Comparison of ENCODE assay signal across 1 cellular context in genomic region chr10:7354330-7355047, GRCh38.
A peak's percentile ranks its signal among the peaks of the same experiment; 100 is the strongest.
TF ChIP-seq lines count a peak whose summit lies in the region.

No MANE protein-coding gene starts in this region.

TF ChIP-seq in HEK293, 187 proteins besides CTCF, POLR2A, EP300 and RAD21 (continued from another document and continues in another):
- TF ChIP-seq ZNF148 (tag by site-specific recombination; IDR thresholded peaks at IDR 0.05; ENCODE audit: borderline replicate concordance) (no peak), ZNF501 (tag by site-specific recombination; IDR thresholded peaks at IDR 0.05) (no peak), KLF9 (tag by site-specific recombination; IDR thresholded peaks at IDR 0.05; ENCODE audit: low read depth) (no peak), GLIS2 (tag by site-specific recombination; IDR thresholded peaks at IDR 0.05) (no peak), ZBTB48 (tag by site-specific recombination; IDR thresholded peaks at IDR 0.05) (no peak), ZNF404 (tag by site-specific recombination; IDR thresholded peaks at IDR 0.05) (no peak), KLF17 (tag by site-specific recombination; IDR thresholded peaks at IDR 0.05) (peak; percentile 40; the same call in 1 of the 2 replicates), ZNF169 (tag by site-specific recombination; IDR thresholded peaks at IDR 0.05) (no peak), ZNF274 (IDR thresholded peaks at IDR 0.05; ENCODE audit: low read length) (no peak), ZNF274 (tag by site-specific recombination; IDR thresholded peaks at IDR 0.05; ENCODE audit: borderline replicate concordance) (no peak), ZNF354C (tag by site-specific recombination; IDR thresholded peaks at IDR 0.05; ENCODE audit: borderline replicate concordance, low read depth) (no peak), GLI4 (tag by site-specific recombination; IDR thresholded peaks at IDR 0.05) (no peak), ZNF121 (tag by site-specific recombination; IDR thresholded peaks at IDR 0.05) (no peak), SP7 (tag by site-specific recombination; IDR thresholded peaks at IDR 0.05) (peak; percentile 83), SP3 (tag by site-specific recombination; IDR thresholded peaks at IDR 0.05) (no peak), ZNF701 (tag by site-specific recombination; IDR thresholded peaks at IDR 0.05) (no peak), ZNF221 (tag by site-specific recombination; IDR thresholded peaks at IDR 0.05; ENCODE audit: borderline replicate concordance) (no peak), ZBTB1 (tag by site-specific recombination; IDR thresholded peaks at IDR 0.05) (0 out of 2 replicates have a peak, but pooled peaks have one; percentile 13), INSM2 (tag by site-specific recombination; IDR thresholded peaks at IDR 0.05) (peak; percentile 50; the same call in 1 of the 2 replicates), OVOL3 (tag by site-specific recombination; IDR thresholded peaks at IDR 0.05) (no peak), ZNF623 (tag by site-specific recombination; IDR thresholded peaks at IDR 0.05) (no peak), KLF16 (tag by site-specific recombination; IDR thresholded peaks at IDR 0.05) (no peak), ZNF473 (tag by site-specific recombination; IDR thresholded peaks at IDR 0.05) (no peak), MZF1 (tag by site-specific recombination; IDR thresholded peaks at IDR 0.05; ENCODE audit: borderline replicate concordance) (no peak), ZNF214 (tag by site-specific recombination; IDR thresholded peaks at IDR 0.05; ENCODE audit: borderline replicate concordance) (no peak; the same call in 1 of the 2 replicates), BCL11A (tag by site-specific recombination; IDR thresholded peaks at IDR 0.05; ENCODE audit: low read depth) (no peak), ZNF37A (tag by site-specific recombination; IDR thresholded peaks at IDR 0.05) (peak; percentile 62), ZNF175 (tag by site-specific recombination; IDR thresholded peaks at IDR 0.05) (no peak), ZNF558 (tag by site-specific recombination; IDR thresholded peaks at IDR 0.05) (peak; percentile 57; the same call in 1 of the 2 replicates), ZNF324 (tag by site-specific recombination; IDR thresholded peaks at IDR 0.05) (no peak), ZNF521 (tag by site-specific recombination; IDR thresholded peaks at IDR 0.05) (no peak), ZNF239 (tag by site-specific recombination; IDR thresholded peaks at IDR 0.05) (no peak), ZNF132 (tag by site-specific recombination; IDR thresholded peaks at IDR 0.05; ENCODE audit: borderline replicate concordance) (no peak), SCRT1 (tag by site-specific recombination; IDR thresholded peaks at IDR 0.05; ENCODE audit: borderline replicate concordance) (no peak), PRDM6 (tag by site-specific recombination; IDR thresholded peaks at IDR 0.05) (peak; percentile 91), ZNF555 (tag by site-specific recombination; conservative IDR thresholded peaks at IDR 0.05) (no peak), PATZ1 (tag by site-specific recombination; IDR thresholded peaks at IDR 0.05) (no peak), TRIM28 (IDR thresholded peaks at IDR 0.05; ENCODE audit: borderline replicate concordance, low read length) (no peak), ZNF488 (tag by site-specific recombination; IDR thresholded peaks at IDR 0.05) (no peak), ZNF610 (tag by site-specific recombination; IDR thresholded peaks at IDR 0.05; ENCODE audit: borderline replicate concordance) (no peak), PRDM1 (tag by site-specific recombination; IDR thresholded peaks at IDR 0.05) (no peak)
- TF ChIP-seq, protein P1, sequence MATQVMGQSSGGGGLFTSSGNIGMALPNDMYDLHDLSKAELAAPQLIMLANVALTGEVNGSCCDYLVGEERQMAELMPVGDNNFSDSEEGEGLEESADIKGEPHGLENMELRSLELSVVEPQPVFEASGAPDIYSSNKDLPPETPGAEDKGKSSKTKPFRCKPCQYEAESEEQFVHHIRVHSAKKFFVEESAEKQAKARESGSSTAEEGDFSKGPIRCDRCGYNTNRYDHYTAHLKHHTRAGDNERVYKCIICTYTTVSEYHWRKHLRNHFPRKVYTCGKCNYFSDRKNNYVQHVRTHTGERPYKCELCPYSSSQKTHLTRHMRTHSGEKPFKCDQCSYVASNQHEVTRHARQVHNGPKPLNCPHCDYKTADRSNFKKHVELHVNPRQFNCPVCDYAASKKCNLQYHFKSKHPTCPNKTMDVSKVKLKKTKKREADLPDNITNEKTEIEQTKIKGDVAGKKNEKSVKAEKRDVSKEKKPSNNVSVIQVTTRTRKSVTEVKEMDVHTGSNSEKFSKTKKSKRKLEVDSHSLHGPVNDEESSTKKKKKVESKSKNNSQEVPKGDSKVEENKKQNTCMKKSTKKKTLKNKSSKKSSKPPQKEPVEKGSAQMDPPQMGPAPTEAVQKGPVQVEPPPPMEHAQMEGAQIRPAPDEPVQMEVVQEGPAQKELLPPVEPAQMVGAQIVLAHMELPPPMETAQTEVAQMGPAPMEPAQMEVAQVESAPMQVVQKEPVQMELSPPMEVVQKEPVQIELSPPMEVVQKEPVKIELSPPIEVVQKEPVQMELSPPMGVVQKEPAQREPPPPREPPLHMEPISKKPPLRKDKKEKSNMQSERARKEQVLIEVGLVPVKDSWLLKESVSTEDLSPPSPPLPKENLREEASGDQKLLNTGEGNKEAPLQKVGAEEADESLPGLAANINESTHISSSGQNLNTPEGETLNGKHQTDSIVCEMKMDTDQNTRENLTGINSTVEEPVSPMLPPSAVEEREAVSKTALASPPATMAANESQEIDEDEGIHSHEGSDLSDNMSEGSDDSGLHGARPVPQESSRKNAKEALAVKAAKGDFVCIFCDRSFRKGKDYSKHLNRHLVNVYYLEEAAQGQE (tag by site-specific recombination; IDR thresholded peaks at IDR 0.05), result no peak
- TF ChIP-seq, protein P2, sequence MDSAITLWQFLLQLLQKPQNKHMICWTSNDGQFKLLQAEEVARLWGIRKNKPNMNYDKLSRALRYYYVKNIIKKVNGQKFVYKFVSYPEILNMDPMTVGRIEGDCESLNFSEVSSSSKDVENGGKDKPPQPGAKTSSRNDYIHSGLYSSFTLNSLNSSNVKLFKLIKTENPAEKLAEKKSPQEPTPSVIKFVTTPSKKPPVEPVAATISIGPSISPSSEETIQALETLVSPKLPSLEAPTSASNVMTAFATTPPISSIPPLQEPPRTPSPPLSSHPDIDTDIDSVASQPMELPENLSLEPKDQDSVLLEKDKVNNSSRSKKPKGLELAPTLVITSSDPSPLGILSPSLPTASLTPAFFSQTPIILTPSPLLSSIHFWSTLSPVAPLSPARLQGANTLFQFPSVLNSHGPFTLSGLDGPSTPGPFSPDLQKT (IDR thresholded peaks at IDR 0.05; ENCODE audit: borderline replicate concordance, low read depth, low read length), result no peak
- TF ChIP-seq, protein P3, sequence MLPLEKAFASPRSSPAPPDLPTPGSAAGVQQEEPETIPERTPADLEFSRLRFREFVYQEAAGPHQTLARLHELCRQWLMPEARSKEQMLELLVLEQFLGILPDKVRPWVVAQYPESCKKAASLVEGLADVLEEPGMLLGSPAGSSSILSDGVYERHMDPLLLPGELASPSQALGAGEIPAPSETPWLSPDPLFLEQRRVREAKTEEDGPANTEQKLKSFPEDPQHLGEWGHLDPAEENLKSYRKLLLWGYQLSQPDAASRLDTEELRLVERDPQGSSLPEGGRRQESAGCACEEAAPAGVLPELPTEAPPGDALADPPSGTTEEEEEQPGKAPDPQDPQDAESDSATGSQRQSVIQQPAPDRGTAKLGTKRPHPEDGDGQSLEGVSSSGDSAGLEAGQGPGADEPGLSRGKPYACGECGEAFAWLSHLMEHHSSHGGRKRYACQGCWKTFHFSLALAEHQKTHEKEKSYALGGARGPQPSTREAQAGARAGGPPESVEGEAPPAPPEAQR (tag by site-specific recombination; IDR thresholded peaks at IDR 0.05), result no peak
- TF ChIP-seq, protein P4, sequence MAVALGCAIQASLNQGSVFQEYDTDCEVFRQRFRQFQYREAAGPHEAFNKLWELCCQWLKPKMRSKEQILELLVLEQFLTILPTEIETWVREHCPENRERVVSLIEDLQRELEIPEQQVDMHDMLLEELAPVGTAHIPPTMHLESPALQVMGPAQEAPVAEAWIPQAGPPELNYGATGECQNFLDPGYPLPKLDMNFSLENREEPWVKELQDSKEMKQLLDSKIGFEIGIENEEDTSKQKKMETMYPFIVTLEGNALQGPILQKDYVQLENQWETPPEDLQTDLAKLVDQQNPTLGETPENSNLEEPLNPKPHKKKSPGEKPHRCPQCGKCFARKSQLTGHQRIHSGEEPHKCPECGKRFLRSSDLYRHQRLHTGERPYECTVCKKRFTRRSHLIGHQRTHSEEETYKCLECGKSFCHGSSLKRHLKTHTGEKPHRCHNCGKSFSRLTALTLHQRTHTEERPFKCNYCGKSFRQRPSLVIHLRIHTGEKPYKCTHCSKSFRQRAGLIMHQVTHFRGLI (tag by site-specific recombination; IDR thresholded peaks at IDR 0.05), result no peak
- TF ChIP-seq, protein P5, sequence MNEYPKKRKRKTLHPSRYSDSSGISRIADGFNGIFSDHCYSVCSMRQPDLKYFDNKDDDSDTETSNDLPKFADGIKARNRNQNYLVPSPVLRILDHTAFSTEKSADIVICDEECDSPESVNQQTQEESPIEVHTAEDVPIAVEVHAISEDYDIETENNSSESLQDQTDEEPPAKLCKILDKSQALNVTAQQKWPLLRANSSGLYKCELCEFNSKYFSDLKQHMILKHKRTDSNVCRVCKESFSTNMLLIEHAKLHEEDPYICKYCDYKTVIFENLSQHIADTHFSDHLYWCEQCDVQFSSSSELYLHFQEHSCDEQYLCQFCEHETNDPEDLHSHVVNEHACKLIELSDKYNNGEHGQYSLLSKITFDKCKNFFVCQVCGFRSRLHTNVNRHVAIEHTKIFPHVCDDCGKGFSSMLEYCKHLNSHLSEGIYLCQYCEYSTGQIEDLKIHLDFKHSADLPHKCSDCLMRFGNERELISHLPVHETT (tag by site-specific recombination; IDR thresholded peaks at IDR 0.05), result no peak
